ENCODE assay signal across 1 cellular context in the genomic region with DNA sequence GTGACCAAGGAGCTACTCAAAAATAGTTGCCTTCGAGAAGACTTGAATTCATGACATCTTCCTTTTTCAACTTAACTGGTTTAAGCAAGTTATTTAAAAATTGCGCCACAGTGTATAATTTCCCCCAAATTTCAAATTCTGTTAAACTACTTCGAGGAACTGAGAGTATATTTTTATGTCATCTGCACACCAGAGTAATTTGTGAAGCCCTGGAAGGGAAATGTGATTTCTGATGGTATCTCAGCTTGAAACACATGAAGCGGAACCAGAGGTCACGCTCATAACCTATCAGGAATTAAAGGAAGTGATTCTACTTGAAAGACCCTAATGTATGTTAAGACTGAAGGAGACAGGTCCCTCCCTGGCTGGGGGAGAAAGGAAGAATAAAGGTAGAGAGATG.
A peak's percentile ranks its signal among the peaks of the same experiment; 100 is the strongest.
TF ChIP-seq lines count a peak whose summit lies in the region.

No MANE protein-coding gene starts in this region.

TF ChIP-seq in GM12878, 131 proteins besides CTCF, POLR2A, EP300 and RAD21 (continued from another document):
- TF ChIP-seq KLF5 (IDR thresholded peaks at IDR 0.05; ENCODE audit: partially characterized antibody): no peak
- peak; percentile 44; the same call in 1 of the 2 replicates for TF ChIP-seq BCL11A (IDR thresholded peaks at IDR 0.05; ENCODE audit: low read depth, low read length)
- no peak for TF ChIP-seq BRCA1 (IDR thresholded peaks at IDR 0.05; ENCODE audit: low read depth, low read length)
- TF ChIP-seq, protein P1, sequence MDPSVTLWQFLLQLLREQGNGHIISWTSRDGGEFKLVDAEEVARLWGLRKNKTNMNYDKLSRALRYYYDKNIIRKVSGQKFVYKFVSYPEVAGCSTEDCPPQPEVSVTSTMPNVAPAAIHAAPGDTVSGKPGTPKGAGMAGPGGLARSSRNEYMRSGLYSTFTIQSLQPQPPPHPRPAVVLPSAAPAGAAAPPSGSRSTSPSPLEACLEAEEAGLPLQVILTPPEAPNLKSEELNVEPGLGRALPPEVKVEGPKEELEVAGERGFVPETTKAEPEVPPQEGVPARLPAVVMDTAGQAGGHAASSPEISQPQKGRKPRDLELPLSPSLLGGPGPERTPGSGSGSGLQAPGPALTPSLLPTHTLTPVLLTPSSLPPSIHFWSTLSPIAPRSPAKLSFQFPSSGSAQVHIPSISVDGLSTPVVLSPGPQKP (IDR thresholded peaks at IDR 0.05; ENCODE audit: low read depth, low read length): no peak
- no peak for TF ChIP-seq SUPT20H (IDR thresholded peaks at IDR 0.05; ENCODE audit: borderline replicate concordance, control insufficient read depth, low read depth, low read length)
- TF ChIP-seq, protein P2, sequence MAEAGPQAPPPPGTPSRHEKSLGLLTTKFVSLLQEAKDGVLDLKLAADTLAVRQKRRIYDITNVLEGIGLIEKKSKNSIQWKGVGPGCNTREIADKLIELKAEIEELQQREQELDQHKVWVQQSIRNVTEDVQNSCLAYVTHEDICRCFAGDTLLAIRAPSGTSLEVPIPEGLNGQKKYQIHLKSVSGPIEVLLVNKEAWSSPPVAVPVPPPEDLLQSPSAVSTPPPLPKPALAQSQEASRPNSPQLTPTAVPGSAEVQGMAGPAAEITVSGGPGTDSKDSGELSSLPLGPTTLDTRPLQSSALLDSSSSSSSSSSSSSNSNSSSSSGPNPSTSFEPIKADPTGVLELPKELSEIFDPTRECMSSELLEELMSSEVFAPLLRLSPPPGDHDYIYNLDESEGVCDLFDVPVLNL (IDR thresholded peaks at IDR 0.05; ENCODE audit: low read depth, low read length): peak; percentile 84
- no peak for TF ChIP-seq TARDBP (IDR thresholded peaks at IDR 0.05; ENCODE audit: borderline replicate concordance)
- peak; percentile 73 for TF ChIP-seq CREB1 (IDR thresholded peaks at IDR 0.05; ENCODE audit: low read depth)
- TF ChIP-seq, protein P3, sequence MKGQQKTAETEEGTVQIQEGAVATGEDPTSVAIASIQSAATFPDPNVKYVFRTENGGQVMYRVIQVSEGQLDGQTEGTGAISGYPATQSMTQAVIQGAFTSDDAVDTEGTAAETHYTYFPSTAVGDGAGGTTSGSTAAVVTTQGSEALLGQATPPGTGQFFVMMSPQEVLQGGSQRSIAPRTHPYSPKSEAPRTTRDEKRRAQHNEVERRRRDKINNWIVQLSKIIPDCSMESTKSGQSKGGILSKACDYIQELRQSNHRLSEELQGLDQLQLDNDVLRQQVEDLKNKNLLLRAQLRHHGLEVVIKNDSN (IDR thresholded peaks at IDR 0.05; ENCODE audit: borderline replicate concordance, extremely low read length, insufficient read depth, low read depth, low read length): no peak
- no peak for TF ChIP-seq CBX5 (IDR thresholded peaks at IDR 0.05; ENCODE audit: low read depth)
- no peak for TF ChIP-seq RB1 (IDR thresholded peaks at IDR 0.05; ENCODE audit: borderline replicate concordance)
- TF ChIP-seq, protein P4, sequence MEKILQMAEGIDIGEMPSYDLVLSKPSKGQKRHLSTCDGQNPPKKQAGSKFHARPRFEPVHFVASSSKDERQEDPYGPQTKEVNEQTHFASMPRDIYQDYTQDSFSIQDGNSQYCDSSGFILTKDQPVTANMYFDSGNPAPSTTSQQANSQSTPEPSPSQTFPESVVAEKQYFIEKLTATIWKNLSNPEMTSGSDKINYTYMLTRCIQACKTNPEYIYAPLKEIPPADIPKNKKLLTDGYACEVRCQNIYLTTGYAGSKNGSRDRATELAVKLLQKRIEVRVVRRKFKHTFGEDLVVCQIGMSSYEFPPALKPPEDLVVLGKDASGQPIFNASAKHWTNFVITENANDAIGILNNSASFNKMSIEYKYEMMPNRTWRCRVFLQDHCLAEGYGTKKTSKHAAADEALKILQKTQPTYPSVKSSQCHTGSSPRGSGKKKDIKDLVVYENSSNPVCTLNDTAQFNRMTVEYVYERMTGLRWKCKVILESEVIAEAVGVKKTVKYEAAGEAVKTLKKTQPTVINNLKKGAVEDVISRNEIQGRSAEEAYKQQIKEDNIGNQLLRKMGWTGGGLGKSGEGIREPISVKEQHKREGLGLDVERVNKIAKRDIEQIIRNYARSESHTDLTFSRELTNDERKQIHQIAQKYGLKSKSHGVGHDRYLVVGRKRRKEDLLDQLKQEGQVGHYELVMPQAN (conservative IDR thresholded peaks at IDR 0.05): no peak; the same call in 1 of the 2 replicates
- TF ChIP-seq ZBED1 (IDR thresholded peaks at IDR 0.05; ENCODE audit: borderline replicate concordance): no peak
- TF ChIP-seq SIX5 (IDR thresholded peaks at IDR 0.05; ENCODE audit: low read depth, low read length, severe bottlenecking): no peak
- no peak for TF ChIP-seq EZH2 (IDR thresholded peaks at IDR 0.05; ENCODE audit: borderline replicate concordance, control insufficient read depth, low read depth, low read length)
- TF ChIP-seq MTA3 (IDR thresholded peaks at IDR 0.05; ENCODE audit: borderline replicate concordance, low read length): no peak
- no peak for TF ChIP-seq STAT3 (IDR thresholded peaks at IDR 0.05; ENCODE audit: low read depth, low read length)
- no peak for TF ChIP-seq ZNF207 (IDR thresholded peaks at IDR 0.05; ENCODE audit: borderline replicate concordance)
